Comparison of ENCODE assay signal across 16 cellular contexts in the genomic region with DNA sequence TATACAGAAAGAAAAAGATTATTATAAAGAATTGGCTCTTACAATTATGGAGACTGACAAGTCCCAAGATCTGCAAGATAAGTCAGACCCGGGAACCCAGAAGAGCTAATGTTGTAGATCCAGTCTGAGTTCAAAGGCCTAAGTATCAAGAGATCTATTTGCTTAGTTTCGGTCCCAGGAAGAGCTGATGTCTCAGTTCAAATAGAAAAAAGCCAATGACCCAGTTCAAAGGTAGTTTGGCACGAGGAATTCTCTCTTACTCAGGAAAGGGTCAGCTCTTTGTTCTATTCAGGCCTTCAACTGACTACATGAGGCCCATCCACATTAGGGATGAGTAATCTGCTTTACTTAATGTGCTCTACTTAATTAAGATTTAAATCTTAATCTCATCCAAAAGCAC.
DNase-seq lines count a peak whose midpoint lies in the region; ATAC-seq and TF ChIP-seq lines count a peak whose summit lies in the region.
"Had no signal": no experiment of that assay in that cellular context is flagged by ENCODE, and none has a peak within 500 bp of the region (broad histone marks: within the 10 kb centered on the region; RNA-seq: fewer than 3 reads in every experiment).

No MANE protein-coding gene starts in this region.

- no peaks in the 10 kb centered on the region for H3K9me3 ChIP-seq in hepatocyte (ENCODE audit: low read depth)
- no peaks in the 10 kb centered on the region for H3K9me3 ChIP-seq in liver (ENCODE audit: control insufficient read depth in 4 of 4, low read length in 3 of 4)
- no peaks in the 10 kb centered on the region for H3K9me3 ChIP-seq in gastroesophageal sphincter
- H3K9me3 ChIP-seq: HAP-1 had no signal

- ATAC-seq in sciatic nerve: no peak
- no peak for ATAC-seq in gastroesophageal sphincter

- no peak for TF ChIP-seq EP300 in gastroesophageal sphincter (IDR thresholded peaks at IDR 0.05)

- no peaks in the 10 kb centered on the region for H4K20me1 ChIP-seq in hepatocyte (ENCODE audit: insufficient read depth, poor library complexity, severe bottlenecking)

- H3K4me3 ChIP-seq in hepatocyte (no peak overlapping the region), liver (ENCODE audit: low read depth in 1 of 3, low read length in 3 of 3) (no peak overlapping the region), gastroesophageal sphincter (no peak overlapping the region)
- H3K4me3 ChIP-seq: HAP-1 had no signal

- peak; percentile 32 to 38 for TF ChIP-seq RAD21 in liver (IDR thresholded peaks at IDR 0.05)

- H3K4me1 ChIP-seq in hepatocyte (ENCODE audit: insufficient read depth) (no peaks in the 10 kb centered on the region), liver (ENCODE audit: control insufficient read depth in 4 of 4, insufficient read depth in 4 of 4, low read length in 3 of 4) (peaks cover 8 to 40% (median 27%) of the 10 kb centered on the region in 4 donors), gastroesophageal sphincter (no peaks in the 10 kb centered on the region)
- H3K4me1 ChIP-seq: HAP-1 had no signal

- H3K4me2 ChIP-seq in hepatocyte: no peak overlapping the region

- no peak for TF ChIP-seq CTCF in hepatocyte (IDR thresholded peaks at IDR 0.05; ENCODE audit: poor library complexity)
- TF ChIP-seq CTCF in liver (IDR thresholded peaks at IDR 0.05; ENCODE audit: low read depth, low read length, missing input control): no peak
- TF ChIP-seq CTCF in gastroesophageal sphincter (IDR thresholded peaks at IDR 0.05): no peak

- DNase-seq in DMS53 treated with DMSO at 0.1 percent for 48 hours (lab: John Stamatoyannopoulos, UW; ENCODE audit: unreplicated experiment): peak; percentile 49
- peak; percentile 18 for DNase-seq in hepatocyte (ENCODE audit: low spot score)
- DNase-seq in foreskin melanocyte: no peak
- no peak for DNase-seq in iPS-NIHi11 (ENCODE audit: low spot score)
- no peak for DNase-seq in sciatic nerve (ENCODE audit: low spot score)
- DNase-seq: C1 segment of cervical spinal cord; CD4-positive, alpha-beta memory T cell; COR-L47; DMS153; DMS79 treated with DMSO at 0.1 percent for 48 hours; GF-D8; GOT3; HFFc6 had no signal

- no peak for TF ChIP-seq POLR2A in gastroesophageal sphincter (IDR thresholded peaks at IDR 0.05)

- intact Hi-C loops in sciatic nerve (cut with DNase I): no loop called here

- H3K79me2 ChIP-seq in hepatocyte: no peaks in the 10 kb centered on the region

- no peaks in the 10 kb centered on the region for H3K9me2 ChIP-seq in hepatocyte (replicated peaks; ENCODE audit: insufficient read depth)

- H2AFZ ChIP-seq in hepatocyte: no peak overlapping the region

- H3K36me3 ChIP-seq in hepatocyte (replicated peaks; ENCODE audit: insufficient read depth, low read depth) (no peaks in the 10 kb centered on the region), liver (ENCODE audit: control insufficient read depth in 4 of 4, insufficient read depth in 3 of 4, low read depth in 1 of 4, low read length in 3 of 4) (no peaks in the 10 kb centered on the region), gastroesophageal sphincter (no peaks in the 10 kb centered on the region)
- H3K36me3 ChIP-seq: HAP-1 had no signal

- H3K27me3 ChIP-seq in hepatocyte (no peaks in the 10 kb centered on the region), liver (ENCODE audit: control insufficient read depth in 4 of 4, insufficient read depth in 4 of 4, low read length in 3 of 4) (no peaks in the 10 kb centered on the region), gastroesophageal sphincter (no peaks in the 10 kb centered on the region)

- WGBS in hepatocyte (ENCODE audit: low lambda C conversion rate, missing lambda C conversion rate): 50% methylated on average over 3 of the region's 3 CpGs
- whole genome bisulfite sequencing in liver: 39% methylated on average over 3 of the region's 3 CpGs
- 88% methylated on average over 2 to 3 of the region's 3 CpGs for WGBS in gastroesophageal sphincter (ENCODE audit: low coverage in 1 of 2), 2 donors

- H3K27ac ChIP-seq in hepatocyte (no peak overlapping the region), liver (ENCODE audit: low read depth in 1 of 2, low read length in 2 of 2) (no peak overlapping the region), gastroesophageal sphincter (no peak overlapping the region)

- H3K9ac ChIP-seq in liver (ENCODE audit: low read depth in 1 of 2, low read length in 2 of 2): no peak overlapping the region

TF ChIP-seq in liver, 16 proteins besides CTCF, POLR2A, EP300 and RAD21:
- peak; percentile 61 for TF ChIP-seq FOXA2 (IDR thresholded peaks at IDR 0.05)
- TF ChIP-seq ZBTB33 (IDR thresholded peaks at IDR 0.05): peak; percentile 74
- TF ChIP-seq SP1 (IDR thresholded peaks at IDR 0.05): peak; percentile 79
- TF ChIP-seq, protein P1, sequence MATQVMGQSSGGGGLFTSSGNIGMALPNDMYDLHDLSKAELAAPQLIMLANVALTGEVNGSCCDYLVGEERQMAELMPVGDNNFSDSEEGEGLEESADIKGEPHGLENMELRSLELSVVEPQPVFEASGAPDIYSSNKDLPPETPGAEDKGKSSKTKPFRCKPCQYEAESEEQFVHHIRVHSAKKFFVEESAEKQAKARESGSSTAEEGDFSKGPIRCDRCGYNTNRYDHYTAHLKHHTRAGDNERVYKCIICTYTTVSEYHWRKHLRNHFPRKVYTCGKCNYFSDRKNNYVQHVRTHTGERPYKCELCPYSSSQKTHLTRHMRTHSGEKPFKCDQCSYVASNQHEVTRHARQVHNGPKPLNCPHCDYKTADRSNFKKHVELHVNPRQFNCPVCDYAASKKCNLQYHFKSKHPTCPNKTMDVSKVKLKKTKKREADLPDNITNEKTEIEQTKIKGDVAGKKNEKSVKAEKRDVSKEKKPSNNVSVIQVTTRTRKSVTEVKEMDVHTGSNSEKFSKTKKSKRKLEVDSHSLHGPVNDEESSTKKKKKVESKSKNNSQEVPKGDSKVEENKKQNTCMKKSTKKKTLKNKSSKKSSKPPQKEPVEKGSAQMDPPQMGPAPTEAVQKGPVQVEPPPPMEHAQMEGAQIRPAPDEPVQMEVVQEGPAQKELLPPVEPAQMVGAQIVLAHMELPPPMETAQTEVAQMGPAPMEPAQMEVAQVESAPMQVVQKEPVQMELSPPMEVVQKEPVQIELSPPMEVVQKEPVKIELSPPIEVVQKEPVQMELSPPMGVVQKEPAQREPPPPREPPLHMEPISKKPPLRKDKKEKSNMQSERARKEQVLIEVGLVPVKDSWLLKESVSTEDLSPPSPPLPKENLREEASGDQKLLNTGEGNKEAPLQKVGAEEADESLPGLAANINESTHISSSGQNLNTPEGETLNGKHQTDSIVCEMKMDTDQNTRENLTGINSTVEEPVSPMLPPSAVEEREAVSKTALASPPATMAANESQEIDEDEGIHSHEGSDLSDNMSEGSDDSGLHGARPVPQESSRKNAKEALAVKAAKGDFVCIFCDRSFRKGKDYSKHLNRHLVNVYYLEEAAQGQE (IDR thresholded peaks at IDR 0.05): peak; percentile 72
- no peak for TF ChIP-seq TAF1 (conservative IDR thresholded peaks at IDR 0.05)
- TF ChIP-seq MAX (IDR thresholded peaks at IDR 0.05): peak; percentile 74
- peak; percentile 81 to 85 for TF ChIP-seq JUND (IDR thresholded peaks at IDR 0.05)
- peak; percentile 91 to 93 for TF ChIP-seq RXRA (IDR thresholded peaks at IDR 0.05)
- TF ChIP-seq, protein P2, sequence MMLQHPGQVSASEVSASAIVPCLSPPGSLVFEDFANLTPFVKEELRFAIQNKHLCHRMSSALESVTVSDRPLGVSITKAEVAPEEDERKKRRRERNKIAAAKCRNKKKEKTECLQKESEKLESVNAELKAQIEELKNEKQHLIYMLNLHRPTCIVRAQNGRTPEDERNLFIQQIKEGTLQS (IDR thresholded peaks at IDR 0.05): no peak
- peak; percentile 50 for TF ChIP-seq YY1 (IDR thresholded peaks at IDR 0.05)
- TF ChIP-seq NR2F2 (IDR thresholded peaks at IDR 0.05): no peak
- TF ChIP-seq HNF4G (IDR thresholded peaks at IDR 0.05): peak; percentile 86
- TF ChIP-seq HNF4A (conservative IDR thresholded peaks at IDR 0.05): peak; percentile 95 to 97
- TF ChIP-seq FOXA1 (IDR thresholded peaks at IDR 0.05): no peak
- peak in 1 of 2 donors; percentile 40 for TF ChIP-seq EGR1 (IDR thresholded peaks at IDR 0.05; ENCODE audit: low read depth in 2 of 2)
- peak in 1 of 2 donors; percentile 29 for TF ChIP-seq GABPA (IDR thresholded peaks at IDR 0.05 in 1 of 2, conservative IDR thresholded peaks at IDR 0.05 in 1 of 2)

Comparison
In these comparisons a context has a peak if more than half of its experiments do, and no peak if none do; other contexts are left out.
1. DNase-seq: peak in DMS53 treated with DMSO at 0.1 percent for 48 hours (single experiment) and hepatocyte (single experiment); none in foreskin melanocyte (single experiment), iPS-NIHi11 (single experiment) and sciatic nerve (single experiment).